ENCODE assay signal across 8 cellular contexts in genomic region chr11:46290598-46291309, GRCh38. TPM values are rescaled to one million over a fixed set of nuclear protein-coding genes. Genes with fewer than 3 reads are reported as not detected.
DNase-seq lines count a peak whose midpoint lies in the region; ATAC-seq, FAIRE-seq and TF ChIP-seq lines count a peak whose summit lies in the region.

No MANE protein-coding gene starts in this region.

- no peak overlapping the region for H3K9ac ChIP-seq in HCT116 (ENCODE audit: low read length)

- H3K36me3 ChIP-seq in HCT116 (ENCODE audit: control insufficient read depth in 1 of 2, insufficient read depth in 2 of 2, low read length in 2 of 2): no peaks in the 10 kb centered on the region
- no peaks in the 10 kb centered on the region for H3K36me3 ChIP-seq in left ventricle myocardium inferior

- H2AFZ ChIP-seq in HCT116 (ENCODE audit: low read depth, low read length, poor library complexity, severe bottlenecking): no peak overlapping the region

- H3K4me1 ChIP-seq in HCT116 (ENCODE audit: control insufficient read depth in 1 of 2, insufficient read depth in 2 of 2, low read length in 2 of 2): peaks cover 14 to 38% of the 10 kb centered on the region in 2 experiments
- peaks cover 58% of the 10 kb centered on the region for H3K4me1 ChIP-seq in left ventricle myocardium inferior

- BruUV-seq in HCT116 (replicated peaks; lab: Mats Ljungman, UMichigan): no TSS peak

- no peaks in the 10 kb centered on the region for H3K9me2 ChIP-seq in HCT116 (ENCODE audit: insufficient read depth)

- no peak for FAIRE-seq in GM19239 (lab: Jason Lieb, UNC)

- ATAC-seq in HCT116 (peak; percentile 51), GM21526 (IDR thresholded peaks at IDR 0.05; ENCODE audit: low FRiP score, unreplicated experiment) (no peak), HG02588 (IDR thresholded peaks at IDR 0.05; ENCODE audit: unreplicated experiment) (no peak)

- H3K4me3 ChIP-seq in HCT116 (replicated peaks in 1 of 2; ENCODE audit: low read depth in 1 of 2, low read length in 2 of 2) (no peak overlapping the region), left ventricle myocardium inferior (no peak overlapping the region), skin epidermis (no peak overlapping the region)

- H3K9me3 ChIP-seq in HCT116 (ENCODE audit: control insufficient read depth in 1 of 2, insufficient read depth in 1 of 2, low read depth in 1 of 2, low read length in 2 of 2): no peaks in the 10 kb centered on the region
- no peaks in the 10 kb centered on the region for H3K9me3 ChIP-seq in left ventricle myocardium inferior (replicated peaks)

- H3K27me3 ChIP-seq in HCT116 (ENCODE audit: insufficient read depth, low read length) (no peaks in the 10 kb centered on the region), left ventricle myocardium inferior (ENCODE audit: low read depth) (no peaks in the 10 kb centered on the region)

- POLR2A ChIA-PET in HCT116 (lab: Charles Lee): no interaction called here

- RAD21 ChIA-PET in HCT116 (lab: Charles Lee; ENCODE audit: low non-redundant PET in 1 of 2, low total read pairs in 2 of 2, uncharacterized antibody in 2 of 2, unreplicated experiment in 2 of 2): no interaction called here

- no peaks in the 10 kb centered on the region for H4K20me1 ChIP-seq in HCT116 (ENCODE audit: insufficient read depth)

- DNase-seq in HCT116 (ENCODE audit: low read depth, low spot score) (no peak), SK-N-DZ (ENCODE audit: low spot score) (peak; percentile 68), left ventricle myocardium inferior (peak; percentile 78), GM19239 (ENCODE audit: insufficient read length, low spot score) (no peak)
- DNase-seq in activated naive CD4-positive, alpha-beta T cell treated with anti-CD3 and anti-CD28 coated beads, Interleukin-2, amount 50 U/mL, for 16 hours: no peak

- no peak overlapping the region for H3K27ac ChIP-seq in HCT116 (ENCODE audit: low read depth, low read length)
- H3K27ac ChIP-seq in left ventricle myocardium inferior (replicated peaks): peak overlapping the region; percentile 12
- H3K27ac ChIP-seq in skin epidermis: peak overlapping the region in 17 of 21 experiments; percentile 28 to 87 (median 67)

- TF ChIP-seq CTCF in HCT116 (IDR thresholded peaks at IDR 0.05 in 2 of 3, conservative IDR thresholded peaks at IDR 0.05 in 1 of 3; ENCODE audit: borderline replicate concordance in 1 of 3, insufficient read depth in 1 of 3, low read depth in 2 of 3, low read length in 2 of 3): no peak
- no peak for TF ChIP-seq CTCF in left ventricle myocardium inferior (IDR thresholded peaks at IDR 0.05; ENCODE audit: borderline replicate concordance)

- CTCF ChIA-PET in HCT116 (lab: Charles Lee): interaction anchor here (2.0 kb wide), 1 partner anchor 19 kb away, joined by 4 read pairs; no protein-coding TSS in a partner anchor

- peak overlapping the region; percentile 47 for H3K4me2 ChIP-seq in HCT116 (ENCODE audit: low read length)

- H3K79me2 ChIP-seq in HCT116 (ENCODE audit: insufficient read depth, low read length): no peaks in the 10 kb centered on the region

- TF ChIP-seq RAD21 in HCT116 (IDR thresholded peaks at IDR 0.05; ENCODE audit: low read depth): no peak

- intact Hi-C loops in HCT116 (cut with micrococcal nuclease): no loop called here
- intact Hi-C loops in left ventricle myocardium inferior (cut with micrococcal nuclease): loop anchor here (10.0 kb wide), 1 partner anchor 46 kb away; no protein-coding TSS in a partner anchor

- TF ChIP-seq POLR2A in HCT116 (IDR thresholded peaks at IDR 0.05; ENCODE audit: borderline replicate concordance, extremely low read depth, insufficient read depth, insufficient read length): no peak

TF ChIP-seq in HCT116, 20 proteins besides CTCF, POLR2A, EP300 and RAD21:
- TF ChIP-seq SP1 (IDR thresholded peaks at IDR 0.05; ENCODE audit: low read depth) (no peak), ELF1 (IDR thresholded peaks at IDR 0.05; ENCODE audit: borderline replicate concordance, low read depth) (no peak), SRF (IDR thresholded peaks at IDR 0.05; ENCODE audit: low read depth) (no peak), CBX3 (IDR thresholded peaks at IDR 0.05; ENCODE audit: low read depth) (no peak), CEBPB (IDR thresholded peaks at IDR 0.05; ENCODE audit: low read depth) (no peak), SIN3A (IDR thresholded peaks at IDR 0.05; ENCODE audit: low read depth) (no peak), FOSL1 (IDR thresholded peaks at IDR 0.05; ENCODE audit: low read depth) (no peak), YY1 (IDR thresholded peaks at IDR 0.05; ENCODE audit: extremely low read depth, insufficient replicate concordance, low read depth, low read length) (no peak), JUND (IDR thresholded peaks at IDR 0.05) (no peak), EZH2phosphoT487 (IDR thresholded peaks at IDR 0.05; ENCODE audit: borderline replicate concordance) (no peak), EZH2 (IDR thresholded peaks at IDR 0.05) (no peak), ZFX (IDR thresholded peaks at IDR 0.05) (no peak), EGR1 (IDR thresholded peaks at IDR 0.05; ENCODE audit: low read depth) (no peak)
- TF ChIP-seq, protein P1, sequence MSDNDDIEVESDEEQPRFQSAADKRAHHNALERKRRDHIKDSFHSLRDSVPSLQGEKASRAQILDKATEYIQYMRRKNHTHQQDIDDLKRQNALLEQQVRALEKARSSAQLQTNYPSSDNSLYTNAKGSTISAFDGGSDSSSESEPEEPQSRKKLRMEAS (IDR thresholded peaks at IDR 0.05): no peak
- TF ChIP-seq, protein P2, sequence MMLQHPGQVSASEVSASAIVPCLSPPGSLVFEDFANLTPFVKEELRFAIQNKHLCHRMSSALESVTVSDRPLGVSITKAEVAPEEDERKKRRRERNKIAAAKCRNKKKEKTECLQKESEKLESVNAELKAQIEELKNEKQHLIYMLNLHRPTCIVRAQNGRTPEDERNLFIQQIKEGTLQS (IDR thresholded peaks at IDR 0.05): no peak
TF ChIP-seq in HCT116: peak in this region for 0.

RNA-seq across cellular contexts. Expression of gene CREB3L1, which starts 13.3 kb away (rescaled TPM):
- total RNA-seq in HCT116 (2021; ENCODE audit: unreplicated experiment) (0.37 TPM), left ventricle myocardium inferior (40.9 TPM)
- 0.29 and 0.30 TPM in 2 replicates for polyA plus RNA-seq in HCT116 (2012)
- polyA plus RNA-seq in SK-N-DZ (2014; cell fraction: cytosol; rRNA removed): 0.21 TPM in 1 of 2 replicates, not detected in the other
- polyA plus RNA-seq in SK-N-DZ (2014; cell fraction: nucleus; rRNA removed): not detected in 2 replicates

RNA-seq across cellular contexts. Expression of gene DGKZ, which starts 56.5 kb away (rescaled TPM):
- total RNA-seq in HCT116 (2021; ENCODE audit: unreplicated experiment) (70.2 TPM), left ventricle myocardium inferior (77.1 TPM)
- 67.3 and 69.5 TPM in 2 replicates for polyA plus RNA-seq in HCT116 (2012)
- polyA plus RNA-seq in SK-N-DZ (2014; cell fraction: cytosol; rRNA removed): 54.5 and 58.7 TPM in 2 replicates
- polyA plus RNA-seq in SK-N-DZ (2014; cell fraction: nucleus; rRNA removed): 148 and 162 TPM in 2 replicates

Comparison
In these comparisons a context has a peak if more than half of its experiments do, and no peak if none do; other contexts are left out.
1. DNase-seq: peak in SK-N-DZ (single experiment) and left ventricle myocardium inferior (single experiment); none in HCT116 (single experiment), GM19239 (single experiment) and activated naive CD4-positive, alpha-beta T cell treated with anti-CD3 and anti-CD28 coated beads, Interleukin-2, amount 50 U/mL, for 16 hours (single experiment).
2. RNA of gene CREB3L1, which starts 13.3 kb away (total RNA-seq): 40.9 TPM in left ventricle myocardium inferior (single experiment); 0.37 TPM in HCT116 (single experiment); every median in the first group is over 10 times any median in the second.